ENCODE assay signal across 11 cellular contexts in genomic region chr3:70716832-70717231, GRCh38.
DNase-seq lines count a peak whose midpoint lies in the region; FAIRE-seq and TF ChIP-seq lines count a peak whose summit lies in the region.
"Had no signal": no experiment of that assay in that cellular context is flagged by ENCODE, and none has a peak within 500 bp of the region (broad histone marks: within the 10 kb centered on the region; RNA-seq: fewer than 3 reads in every experiment).

No MANE protein-coding gene starts in this region.

- H3K27me3 Mint-ChIP-seq in activated CD4-positive, alpha-beta memory T cell treated with anti-CD3 and anti-CD28 coated beads for 36 hours: peaks cover 19% of the 10 kb centered on the region
- peaks cover 10% of the 10 kb centered on the region for H3K27me3 Mint-ChIP-seq in activated CD4-positive, alpha-beta memory T cell treated with anti-CD3 and anti-CD28 coated beads, Interleukin-2, amount 10 ng/mL, durations not matched to agents 7 days and 5 days

- no peak overlapping the region for H3K4me3 ChIP-seq in mammary epithelial cell (replicated peaks in 1 of 3; ENCODE audit: insufficient read depth in 1 of 3, low read depth in 2 of 3, low read length in 3 of 3)

- H3K4me1 ChIP-seq in mammary epithelial cell (ENCODE audit: insufficient read depth, low read length): no peaks in the 10 kb centered on the region

- H3K27me3 ChIP-seq in mammary epithelial cell (ENCODE audit: insufficient read depth, low read length): no peaks in the 10 kb centered on the region

- H3K36me3 Mint-ChIP-seq in activated CD4-positive, alpha-beta memory T cell treated with anti-CD3 and anti-CD28 coated beads for 36 hours: peaks cover 7% of the 10 kb centered on the region
- H3K36me3 Mint-ChIP-seq in activated CD4-positive, alpha-beta memory T cell treated with anti-CD3 and anti-CD28 coated beads, Interleukin-2, amount 10 ng/mL, durations not matched to agents 7 days and 5 days (ENCODE audit: low read depth): peaks cover 3% of the 10 kb centered on the region

- no TSS peak for BruUV-seq in mammary epithelial cell (replicated peaks; lab: Mats Ljungman, UMichigan)

- no peaks in the 10 kb centered on the region for H3K79me2 ChIP-seq in mammary epithelial cell (ENCODE audit: insufficient read depth, low read length)

- H3K36me3 ChIP-seq in mammary epithelial cell (ENCODE audit: insufficient read depth, low read length): no peaks in the 10 kb centered on the region

- peaks cover 10% of the 10 kb centered on the region for H3K9me3 ChIP-seq in mammary epithelial cell (replicated peaks; ENCODE audit: insufficient read depth, low read length)

- H3K4me2 ChIP-seq in mammary epithelial cell (ENCODE audit: insufficient read depth, low read depth, low read length): no peak overlapping the region

- peaks cover 17% of the 10 kb centered on the region for H3K9me3 Mint-ChIP-seq in activated CD4-positive, alpha-beta memory T cell treated with anti-CD3 and anti-CD28 coated beads for 36 hours
- peaks cover 11% of the 10 kb centered on the region for H3K9me3 Mint-ChIP-seq in activated CD4-positive, alpha-beta memory T cell treated with anti-CD3 and anti-CD28 coated beads, Interleukin-2, amount 10 ng/mL, durations not matched to agents 7 days and 5 days

- in situ Hi-C loops in mammary epithelial cell (cut with MboI; ENCODE audit: low sequenced_read_pairs in 2 of 2): loop anchor here in 1 of 2 donors (10.0 kb wide), 1 partner anchor 348 kb away; no protein-coding TSS in a partner anchor

- DNase-seq in activated CD4-positive, alpha-beta memory T cell treated with anti-CD3 and anti-CD28 coated beads for 36 hours: peak; percentile 9
- no peak for DNase-seq in activated CD4-positive, alpha-beta memory T cell treated with anti-CD3 and anti-CD28 coated beads, Interleukin-2, amount 10 ng/mL, durations not matched to agents 7 days and 5 days
- DNase-seq in mammary epithelial cell (peak; percentile 3), kidney glomerular epithelial cell (lab: John Stamatoyannopoulos, UW) (peak; percentile 64), urothelium cell line (ENCODE audit: low spot score) (peak; percentile 17), HK-2 (ENCODE audit: unreplicated experiment) (no peak), SK-N-DZ (ENCODE audit: low spot score) (no peak)
- no peak for DNase-seq in activated CD4-positive, alpha-beta T cell treated with anti-CD3 and anti-CD28 coated beads, Interleukin-2, amount 50 U/mL, for 48 hours
- DNase-seq: NCI-H1694, retina had no signal

- no peak overlapping the region for H3K27ac Mint-ChIP-seq in activated CD4-positive, alpha-beta memory T cell treated with anti-CD3 and anti-CD28 coated beads for 36 hours
- no peak overlapping the region for H3K27ac Mint-ChIP-seq in activated CD4-positive, alpha-beta memory T cell treated with anti-CD3 and anti-CD28 coated beads, Interleukin-2, amount 10 ng/mL, durations not matched to agents 7 days and 5 days
- H3K27ac Mint-ChIP-seq: CD4-positive, alpha-beta T cell had no signal

- H3K4me1 Mint-ChIP-seq in activated CD4-positive, alpha-beta memory T cell treated with anti-CD3 and anti-CD28 coated beads for 36 hours (ENCODE audit: low read depth): no peaks in the 10 kb centered on the region
- no peaks in the 10 kb centered on the region for H3K4me1 Mint-ChIP-seq in activated CD4-positive, alpha-beta memory T cell treated with anti-CD3 and anti-CD28 coated beads, Interleukin-2, amount 10 ng/mL, durations not matched to agents 7 days and 5 days

- intact Hi-C loops in activated CD4-positive, alpha-beta memory T cell treated with anti-CD3 and anti-CD28 coated beads for 36 hours (cut with micrococcal nuclease): loop anchor here (5.0 kb wide), 1 partner anchor 870 kb away; no protein-coding TSS in a partner anchor
- intact Hi-C loops in mammary epithelial cell (cut with micrococcal nuclease): loop anchor here (1.0 to 5.0 kb wide), 3 partner anchors 347 to 870 kb away; no protein-coding TSS in a partner anchor

- dilution Hi-C loops in mammary epithelial cell (cut with HindIII; ENCODE audit: low sequenced_read_pairs): no loop called here

- no peak overlapping the region for H3K4me3 Mint-ChIP-seq in activated CD4-positive, alpha-beta memory T cell treated with anti-CD3 and anti-CD28 coated beads for 36 hours
- no peak overlapping the region for H3K4me3 Mint-ChIP-seq in activated CD4-positive, alpha-beta memory T cell treated with anti-CD3 and anti-CD28 coated beads, Interleukin-2, amount 10 ng/mL, durations not matched to agents 7 days and 5 days
- H3K4me3 Mint-ChIP-seq: CD4-positive, alpha-beta T cell had no signal

- CTCF ChIA-PET in activated CD4-positive, alpha-beta memory T cell treated with anti-CD3 and anti-CD28 coated beads for 36 hours (lab: Charles Lee): interaction anchor here (0.8 to 1.5 kb wide), 2 partner anchors 103 to 869 kb away, joined by 3 read pairs; no protein-coding TSS in a partner anchor
- CTCF ChIA-PET in activated CD4-positive, alpha-beta memory T cell treated with anti-CD3 and anti-CD28 coated beads, Interleukin-2, amount 10 ng/mL, durations not matched to agents 7 days and 5 days (lab: Charles Lee): no interaction called here
- CTCF ChIA-PET in mammary epithelial cell (lab: Charles Lee; ENCODE audit: low non-redundant PET): interaction anchor here (0.6 to 1.0 kb wide), 5 partner anchors 9 to 1158 kb away, joined by 3 to 5 read pairs (median 4); no protein-coding TSS in a partner anchor

- no peak overlapping the region for H3K9ac ChIP-seq in mammary epithelial cell (ENCODE audit: insufficient read depth, low read length)

- WGBS in mammary epithelial cell (ENCODE audit: low coverage, missing lambda C conversion rate): 22% methylated on average over 4 of the region's 4 CpGs

- TF ChIP-seq CTCF in mammary epithelial cell (conservative IDR thresholded peaks at IDR 0.05 in 1 of 2, IDR thresholded peaks at IDR 0.05 in 1 of 2; ENCODE audit: extremely low read depth in 1 of 2, insufficient read depth in 1 of 2, low read depth in 1 of 2, low read length in 2 of 2): peak; percentile 21 to 47

- FAIRE-seq in urothelium cell line (lab: Jason Lieb, UNC): no peak

- POLR2A ChIA-PET in activated CD4-positive, alpha-beta memory T cell treated with anti-CD3 and anti-CD28 coated beads for 36 hours (lab: Charles Lee): no interaction called here
- POLR2A ChIA-PET in activated CD4-positive, alpha-beta memory T cell treated with anti-CD3 and anti-CD28 coated beads, Interleukin-2, amount 10 ng/mL, durations not matched to agents 7 days and 5 days (lab: Charles Lee): no interaction called here

- no peak overlapping the region for H3K27ac ChIP-seq in mammary epithelial cell (ENCODE audit: insufficient read depth, low read depth, low read length)

- no peaks in the 10 kb centered on the region for H4K20me1 ChIP-seq in mammary epithelial cell (ENCODE audit: insufficient read depth, low read length)

- no peak overlapping the region for H2AFZ ChIP-seq in mammary epithelial cell (ENCODE audit: low read depth, low read length)

Comparison
In these comparisons a context has a peak if more than half of its experiments do, and no peak if none do; other contexts are left out.
1. DNase-seq: peak in activated CD4-positive, alpha-beta memory T cell treated with anti-CD3 and anti-CD28 coated beads for 36 hours (single experiment), mammary epithelial cell (single experiment), kidney glomerular epithelial cell (single experiment) and urothelium cell line (single experiment); none in activated CD4-positive, alpha-beta memory T cell treated with anti-CD3 and anti-CD28 coated beads, Interleukin-2, amount 10 ng/mL, durations not matched to agents 7 days and 5 days (single experiment), activated CD4-positive, alpha-beta T cell treated with anti-CD3 and anti-CD28 coated beads, Interleukin-2, amount 50 U/mL, for 48 hours (0 of 2), HK-2 (single experiment) and SK-N-DZ (single experiment).